Comparison of ENCODE assay signal across 1 cellular context in genomic region chrX:153742111-153742510, GRCh38. TPM values are rescaled to one million over a fixed set of nuclear protein-coding genes. Genes with fewer than 3 reads are reported as not detected.
"Had no signal": no experiment of that assay in that cellular context is flagged by ENCODE, and none has a peak within 500 bp of the region (broad histone marks: within the 10 kb centered on the region; RNA-seq: fewer than 3 reads in every experiment).

No MANE protein-coding gene starts in this region.

RNA-seq across cellular contexts. Expression of gene SRPK3, which starts 38.7 kb away (rescaled TPM):
- total RNA-seq: upper lobe of right lung had no signal
